8 cellular contexts compared by ENCODE assay signal in genomic region chr12:48681738-48682532, GRCh38. TPM values are rescaled to one million over a fixed set of nuclear protein-coding genes. Genes with fewer than 3 reads are reported as not detected.
A peak's percentile ranks its signal among the peaks of the same experiment; 100 is the strongest.
DNase-seq lines count a peak whose midpoint lies in the region; ATAC-seq and TF ChIP-seq lines count a peak whose summit lies in the region.

A gene with protein sequence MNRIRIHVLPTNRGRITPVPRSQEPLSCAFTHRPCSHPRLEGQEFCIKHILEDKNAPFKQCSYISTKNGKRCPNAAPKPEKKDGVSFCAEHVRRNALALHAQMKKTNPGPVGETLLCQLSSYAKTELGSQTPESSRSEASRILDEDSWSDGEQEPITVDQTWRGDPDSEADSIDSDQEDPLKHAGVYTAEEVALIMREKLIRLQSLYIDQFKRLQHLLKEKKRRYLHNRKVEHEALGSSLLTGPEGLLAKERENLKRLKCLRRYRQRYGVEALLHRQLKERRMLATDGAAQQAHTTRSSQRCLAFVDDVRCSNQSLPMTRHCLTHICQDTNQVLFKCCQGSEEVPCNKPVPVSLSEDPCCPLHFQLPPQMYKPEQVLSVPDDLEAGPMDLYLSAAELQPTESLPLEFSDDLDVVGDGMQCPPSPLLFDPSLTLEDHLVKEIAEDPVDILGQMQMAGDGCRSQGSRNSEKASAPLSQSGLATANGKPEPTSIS (minus strand): TSS chr12:48682238. CDS start chr12:48681632, 606 bp downstream.

- DNase-seq in NCI-H2196 treated with DMSO at 0.1 percent for 48 hours (lab: John Stamatoyannopoulos, UW; ENCODE audit: unreplicated experiment): peak; percentile 96
- peak; percentile 98 to 99 for DNase-seq in breast epithelium (ENCODE audit: low spot score in 2 of 2)

- peak within 1 kb of the TSS; percentile 54 for H3K27ac ChIP-seq in ACC112 (ENCODE audit: low read depth, low read length)
- peak within 1 kb of the TSS; percentile 92 for H3K27ac ChIP-seq in VCaP
- H3K27ac ChIP-seq in breast epithelium: peak within 1 kb of the TSS; percentile 89 to 94
- peak within 1 kb of the TSS; percentile 96 for H3K27ac ChIP-seq in iPS-18a (ENCODE audit: low read length)
- H3K27ac ChIP-seq in skeletal muscle tissue (ENCODE audit: low read depth, low read length): peak within 1 kb of the TSS; percentile 97

- ATAC-seq in GM18870 (IDR thresholded peaks at IDR 0.05; ENCODE audit: unreplicated experiment): peak; percentile 99
- peak; percentile 99 for ATAC-seq in HG03135 (IDR thresholded peaks at IDR 0.05; ENCODE audit: unreplicated experiment)

- peak; percentile 97 for TF ChIP-seq POLR2A in breast epithelium (IDR thresholded peaks at IDR 0.05)

- intact Hi-C loops in breast epithelium (cut with DNase I; ENCODE audit: low total_unique reads): no loop called here

- peaks cover 33% of the 10 kb centered on the region for H3K4me1 ChIP-seq in ACC112 (ENCODE audit: control insufficient read depth, insufficient read depth, low read length, unreplicated experiment)
- peaks cover 0 to 10% of the 10 kb centered on the region in 2 donors for H3K4me1 ChIP-seq in breast epithelium
- H3K4me1 ChIP-seq in iPS-18a (ENCODE audit: control insufficient read depth, low read depth, low read length): no peaks in the 10 kb centered on the region
- H3K4me1 ChIP-seq in skeletal muscle tissue (ENCODE audit: control insufficient read depth in 3 of 3, insufficient read depth in 3 of 3, low read length in 3 of 3): peaks cover 25 to 43% (median 28%) of the 10 kb centered on the region in 3 donors

- H3K27me3 ChIP-seq in ACC112 (ENCODE audit: insufficient read depth, low read length) (no peaks in the 10 kb centered on the region), breast epithelium (no peaks in the 10 kb centered on the region), iPS-18a (ENCODE audit: control insufficient read depth, insufficient read depth, low read length) (no peaks in the 10 kb centered on the region), skeletal muscle tissue (ENCODE audit: control insufficient read depth in 3 of 3, insufficient read depth in 3 of 3, low read length in 3 of 3) (no peaks in the 10 kb centered on the region)

- H3K4me3 ChIP-seq in ACC112 (ENCODE audit: low read depth, low read length): peak within 1 kb of the TSS; percentile 81
- peak within 1 kb of the TSS; percentile 88 to 97 (median 96) for H3K4me3 ChIP-seq in breast epithelium
- peak within 1 kb of the TSS; percentile 100 for H3K4me3 ChIP-seq in iPS-18a (ENCODE audit: low read length)
- H3K4me3 ChIP-seq in skeletal muscle tissue (ENCODE audit: low read length in 3 of 3): peak within 1 kb of the TSS; percentile 99 to 100 (median 100)

- peaks cover 48% of the 10 kb centered on the region for H3K79me2 ChIP-seq in ACC112 (ENCODE audit: control insufficient read depth, insufficient read depth, low read length, unreplicated experiment)

- H3K36me3 ChIP-seq in ACC112 (ENCODE audit: insufficient read depth, low read length) (peaks cover 13% of the 10 kb centered on the region), breast epithelium (no peaks in the 10 kb centered on the region), iPS-18a (ENCODE audit: control insufficient read depth, low read depth, low read length) (peaks cover 39% of the 10 kb centered on the region), skeletal muscle tissue (ENCODE audit: control insufficient read depth in 3 of 3, insufficient read depth in 3 of 3, low read length in 3 of 3) (peaks cover 9 to 29% (median 23%) of the 10 kb centered on the region in 3 donors)

- H2AFZ ChIP-seq in ACC112 (ENCODE audit: low read length, unreplicated experiment): peak within 1 kb of the TSS; percentile 87

- H3K9me3 ChIP-seq in breast epithelium (no peaks in the 10 kb centered on the region), iPS-18a (ENCODE audit: control insufficient read depth, low read depth, low read length) (no peaks in the 10 kb centered on the region), skeletal muscle tissue (ENCODE audit: control insufficient read depth in 3 of 3, low read length in 3 of 3) (no peaks in the 10 kb centered on the region)

- H3K9ac ChIP-seq in iPS-18a (ENCODE audit: low read length) (peak within 1 kb of the TSS; percentile 100), skeletal muscle tissue (ENCODE audit: low read depth in 1 of 3, low read length in 3 of 3) (peak within 1 kb of the TSS; percentile 99 to 100 (median 99))

- TF ChIP-seq CTCF in VCaP (conservative IDR thresholded peaks at IDR 0.05) (no peak), breast epithelium (IDR thresholded peaks at IDR 0.05) (no peak)

RNA-seq across cellular contexts. Expression of the gene that starts here (rescaled TPM):
- 100 to 1,000 TPM in 1 of 3 donors, 10 to 100 TPM in 2; 48.0 to 113 (median 76.4) TPM for total RNA-seq in breast epithelium
- 53.8 TPM for total RNA-seq in skeletal muscle tissue

Comparison
In these comparisons a context has a peak if more than half of its experiments do, and no peak if none do; other contexts are left out.
1. Peak in every context shown above with its lines: DNase-seq, ATAC-seq, H3K4me3 ChIP-seq and H3K27ac ChIP-seq.